29 cellular contexts compared by ENCODE assay signal in genomic region chr2:177530513-177531039, GRCh38.
DNase-seq lines count a peak whose midpoint lies in the region; ATAC-seq, FAIRE-seq and TF ChIP-seq lines count a peak whose summit lies in the region.
"Had no signal": no experiment of that assay in that cellular context is flagged by ENCODE, and none has a peak within 500 bp of the region (broad histone marks: within the 10 kb centered on the region; RNA-seq: fewer than 3 reads in every experiment).

No MANE protein-coding gene starts in this region.

- peaks cover 0 to 1% (median 0%) of the 10 kb centered on the region in 3 donors for H3K4me1 Mint-ChIP-seq in CD8-positive, alpha-beta memory T cell
- H3K4me1 Mint-ChIP-seq: stimulated activated effector memory CD8-positive, alpha-beta T cell treated with anti-CD3 and anti-CD28 coated beads, Interleukin-12 subunit alpha, Interleukin-12 subunit beta, amount 100 ng/mL, for 72 hours had no signal

- H3K4me1 ChIP-seq in GM12878 (ENCODE audit: control insufficient read depth, insufficient read depth, low read length) (no peaks in the 10 kb centered on the region), neuronal stem cell (ENCODE audit: control insufficient read depth in 2 of 2, insufficient read depth in 1 of 2, low read depth in 1 of 2, low read length in 2 of 2) (no peaks in the 10 kb centered on the region)
- no peaks in the 10 kb centered on the region for H3K4me1 ChIP-seq in CD8-positive, alpha-beta memory T cell (ENCODE audit: insufficient read depth, low read length)
- H3K4me1 ChIP-seq: BLaER1, gastroesophageal sphincter, SJSA1, suprapubic skin, vagina had no signal

- H3F3A ChIP-seq in neural cell (ENCODE audit: insufficient read depth, low read length, poor library complexity, severe bottlenecking), result no peaks in the 10 kb centered on the region

- H3K9me2 ChIP-seq in neural cell (ENCODE audit: insufficient read depth, low read length), result no peaks in the 10 kb centered on the region

- H3K9me3 ChIP-seq in GM12878 (replicated peaks; ENCODE audit: control insufficient read depth, insufficient read depth, low read length) (no peaks in the 10 kb centered on the region), neural cell (ENCODE audit: low read length) (no peaks in the 10 kb centered on the region), neuronal stem cell (replicated peaks in 1 of 2; ENCODE audit: control insufficient read depth in 2 of 2, insufficient read depth in 1 of 2, low read depth in 1 of 2, low read length in 2 of 2) (no peaks in the 10 kb centered on the region)
- no peaks in the 10 kb centered on the region for H3K9me3 ChIP-seq in CD8-positive, alpha-beta memory T cell (ENCODE audit: low read length)
- H3K9me3 ChIP-seq: BLaER1, gastroesophageal sphincter, ovary, SJSA1, suprapubic skin, vagina had no signal

- RAD21 ChIA-PET in GM12878 (lab: Charles Lee; ENCODE audit: unreplicated experiment), result interaction anchor here (1.6 kb wide), 1 partner anchor 11 kb away, joined by 3 read pairs; no protein-coding TSS in a partner anchor

- no peak overlapping the region for H3K4me3 Mint-ChIP-seq in CD8-positive, alpha-beta memory T cell
- H3K4me3 Mint-ChIP-seq: activated CD8-positive, alpha-beta T cell treated with anti-CD3 and anti-CD28 coated beads, Interleukin-2, amount 10 ng/mL, durations not matched to agents 7 days and 5 days; stimulated activated effector memory CD8-positive, alpha-beta T cell treated with anti-CD3 and anti-CD28 coated beads, Interleukin-12 subunit alpha, Interleukin-12 subunit beta, amount 100 ng/mL, for 72 hours had no signal

- H3K18ac ChIP-seq in neuronal stem cell (ENCODE audit: low read length), result no peak overlapping the region

- H3K27ac ChIP-seq in GM12878 (ENCODE audit: control insufficient read depth, insufficient read depth) (no peak overlapping the region), neural cell (ENCODE audit: low read length) (no peak overlapping the region), neuronal stem cell (replicated peaks; ENCODE audit: low read length) (no peak overlapping the region)
- no peak overlapping the region for H3K27ac ChIP-seq in CD8-positive, alpha-beta memory T cell (ENCODE audit: low read depth, low read length)
- H3K27ac ChIP-seq: BLaER1, dorsolateral prefrontal cortex, gastroesophageal sphincter, ovary, SJSA1, suprapubic skin, vagina had no signal

- H3K14ac ChIP-seq in neuronal stem cell (ENCODE audit: low read length), result no peak overlapping the region

- H4K20me1 ChIP-seq in GM12878 (ENCODE audit: control insufficient read depth, insufficient read depth) (no peaks in the 10 kb centered on the region), neural cell (ENCODE audit: insufficient read depth) (no peaks in the 10 kb centered on the region)
- H4K20me1 ChIP-seq: BLaER1 had no signal

- no peak overlapping the region for H2BK120ac ChIP-seq in neuronal stem cell (ENCODE audit: low read depth, low read length)

- ATAC-seq in GM12878, result no peak
- ATAC-seq: activated CD8-positive, alpha-beta T cell treated with anti-CD3 and anti-CD28 coated beads, Interleukin-2, amount 10 ng/mL, durations not matched to agents 7 days and 5 days; gastroesophageal sphincter; stimulated activated effector memory CD8-positive, alpha-beta T cell treated with anti-CD3 and anti-CD28 coated beads, Interleukin-12 subunit alpha, Interleukin-12 subunit beta, amount 100 ng/mL, for 72 hours had no signal

- no peak overlapping the region for H3K27ac Mint-ChIP-seq in CD8-positive, alpha-beta memory T cell
- H3K27ac Mint-ChIP-seq: activated CD8-positive, alpha-beta T cell treated with anti-CD3 and anti-CD28 coated beads, Interleukin-2, amount 10 ng/mL, durations not matched to agents 7 days and 5 days; stimulated activated effector memory CD8-positive, alpha-beta T cell treated with anti-CD3 and anti-CD28 coated beads, Interleukin-12 subunit alpha, Interleukin-12 subunit beta, amount 100 ng/mL, for 72 hours had no signal

- SMC1A ChIA-PET in GM12878 (lab: Charles Lee; ENCODE audit: uncharacterized antibody, unreplicated experiment), result interaction anchor here (1.1 to 4.5 kb wide), 3 partner anchors 8 to 19 kb away, joined by 3 to 19 read pairs (median 4); no protein-coding TSS in a partner anchor

- no peak overlapping the region for H3K4me3 ChIP-seq in GM12878
- no peak overlapping the region for H3K4me3 ChIP-seq in neural cell (ENCODE audit: low read length)
- no peak overlapping the region for H3K4me3 ChIP-seq in CD8-positive, alpha-beta memory T cell (ENCODE audit: low read length)
- no peak overlapping the region for H3K4me3 ChIP-seq in neuronal stem cell (ENCODE audit: low read length in 2 of 2)
- H3K4me3 ChIP-seq: BLaER1, dorsolateral prefrontal cortex, gastroesophageal sphincter, lung, ovary, SJSA1, suprapubic skin, vagina had no signal

- H3K79me1 ChIP-seq in neuronal stem cell (ENCODE audit: low read depth, low read length), result no peaks in the 10 kb centered on the region

- TF ChIP-seq EP300 in GM12878 (IDR thresholded peaks at IDR 0.05; ENCODE audit: borderline replicate concordance in 1 of 2, control insufficient read depth in 1 of 2, low read depth in 2 of 2, low read length in 2 of 2), result no peak
- TF ChIP-seq EP300 in neural cell (conservative IDR thresholded peaks at IDR 0.05; ENCODE audit: poor library complexity, severe bottlenecking), result no peak

- H2AFZ ChIP-seq in GM12878 (ENCODE audit: control insufficient read depth, low read depth, low read length), result no peak overlapping the region
- H2AFZ ChIP-seq in neural cell (ENCODE audit: low read depth, low read length), result no peak overlapping the region
- no peak overlapping the region for H2AFZ ChIP-seq in neuronal stem cell (ENCODE audit: low read length)

- H3K27me3 Mint-ChIP-seq in CD8-positive, alpha-beta memory T cell, result no peaks in the 10 kb centered on the region

- no peaks in the 10 kb centered on the region for H3K9me3 Mint-ChIP-seq in CD8-positive, alpha-beta memory T cell
- H3K9me3 Mint-ChIP-seq: stimulated activated effector memory CD8-positive, alpha-beta T cell treated with anti-CD3 and anti-CD28 coated beads, Interleukin-12 subunit alpha, Interleukin-12 subunit beta, amount 100 ng/mL, for 72 hours had no signal

- TF ChIP-seq RAD21 in GM12878 (IDR thresholded peaks at IDR 0.05; ENCODE audit: insufficient read depth, low read depth, low read length) (no peak), neural cell (conservative IDR thresholded peaks at IDR 0.05) (no peak)

- no peak for TF ChIP-seq POLR2A in GM12878 (IDR thresholded peaks at IDR 0.05; ENCODE audit: low read depth, low read length)

- in situ Hi-C loops in GM12878 (cut with MboI), result no loop called here

- H3K36me3 Mint-ChIP-seq in CD8-positive, alpha-beta memory T cell, result peaks cover 0 to 24% (median 10%) of the 10 kb centered on the region in 3 donors

- no peaks in the 10 kb centered on the region for H3K27me3 ChIP-seq in GM12878 (replicated peaks in 1 of 2; ENCODE audit: control insufficient read depth in 2 of 2, insufficient read depth in 2 of 2, low read length in 1 of 2)
- H3K27me3 ChIP-seq in neural cell (ENCODE audit: insufficient read depth, low read depth, low read length), result no peaks in the 10 kb centered on the region
- no peaks in the 10 kb centered on the region for H3K27me3 ChIP-seq in CD8-positive, alpha-beta memory T cell (ENCODE audit: insufficient read depth, low read length, poor library complexity, severe bottlenecking)
- no peaks in the 10 kb centered on the region for H3K27me3 ChIP-seq in neuronal stem cell (ENCODE audit: control insufficient read depth in 3 of 3, insufficient read depth in 3 of 3, low read depth in 1 of 3, low read length in 3 of 3)
- H3K27me3 ChIP-seq: BLaER1, dorsolateral prefrontal cortex, gastroesophageal sphincter, ovary, SJSA1, suprapubic skin, vagina had no signal

- H3K79me2 ChIP-seq in GM12878 (ENCODE audit: control insufficient read depth, insufficient read depth, low read length), result no peaks in the 10 kb centered on the region
- no peaks in the 10 kb centered on the region for H3K79me2 ChIP-seq in neural cell (replicated peaks; ENCODE audit: insufficient read depth, low read length)

- no peak overlapping the region for H3K23ac ChIP-seq in neuronal stem cell (ENCODE audit: low read depth, low read length, poor library complexity)

- H3K4me2 ChIP-seq in GM12878 (ENCODE audit: control insufficient read depth, insufficient read depth) (no peak overlapping the region), neural cell (ENCODE audit: low read length) (no peak overlapping the region), neuronal stem cell (ENCODE audit: insufficient read depth, low read length, poor library complexity, severe bottlenecking) (no peak overlapping the region)
- H3K4me2 ChIP-seq: BLaER1 had no signal

- POLR2A ChIA-PET in GM12878 (lab: Charles Lee), result interaction anchor here (0.6 kb wide), 1 partner anchor 35 kb away, joined by 4 read pairs; no protein-coding TSS in a partner anchor
- POLR2A ChIA-PET in CD8-positive, alpha-beta memory T cell (lab: Charles Lee), result no interaction called here

- no peak overlapping the region for H2BK5ac ChIP-seq in neuronal stem cell (ENCODE audit: low read length)

- intact Hi-C loops in GM12878 (cut with micrococcal nuclease; ENCODE audit: unreplicated experiment), result no loop called here

- H3K36me3 ChIP-seq in GM12878 (ENCODE audit: control insufficient read depth in 2 of 2, insufficient read depth in 2 of 2, low read length in 1 of 2), result no peaks in the 10 kb centered on the region; a peak in 1 of 4 replicates
- H3K36me3 ChIP-seq in neural cell (ENCODE audit: insufficient read depth, low read length), result no peaks in the 10 kb centered on the region
- H3K36me3 ChIP-seq in CD8-positive, alpha-beta memory T cell (ENCODE audit: insufficient read depth, low read length), result no peaks in the 10 kb centered on the region
- H3K36me3 ChIP-seq in neuronal stem cell (replicated peaks in 1 of 2; ENCODE audit: control insufficient read depth in 2 of 2, insufficient read depth in 2 of 2, low read length in 2 of 2), result peaks cover 0 to 15% of the 10 kb centered on the region in 2 donors
- H3K36me3 ChIP-seq: BLaER1, ovary, suprapubic skin, vagina had no signal

- CTCF ChIA-PET in GM12878 (lab: Yijun Ruan, JAX), result interaction anchor here (0.7 to 1.6 kb wide), 4 partner anchors 22 to 233 kb away, joined by 3 to 5 read pairs (median 4); a partner anchor contains a TSS
- CTCF ChIA-PET in CD8-positive, alpha-beta memory T cell (lab: Charles Lee), result no interaction called here

- no TSS peak for BruUV-seq in GM12878 (replicated peaks; lab: Mats Ljungman, UMichigan)

- no peak overlapping the region for H4K8ac ChIP-seq in neuronal stem cell (ENCODE audit: low read depth, low read length)

- 100% methylated on average over 1 of the region's 1 CpG for WGBS in GM12878 (ENCODE audit: insufficient coverage, insufficient replicate concordance, low lambda C conversion rate, missing lambda C conversion rate)
- no CpG with 5 or more reads among the region's 1 CpG for WGBS in neuronal stem cell (ENCODE audit: extremely low coverage in 2 of 2, insufficient read length in 2 of 2, insufficient replicate concordance in 1 of 2), 2 donors

- no peak overlapping the region for H2BK15ac ChIP-seq in neuronal stem cell (ENCODE audit: low read length)

- peak; percentile 41 for FAIRE-seq in GM12878 (lab: Jason Lieb, UNC)
- FAIRE-seq: D721Med, kidney, RCC 7860 had no signal

- H2BK12ac ChIP-seq in neuronal stem cell (ENCODE audit: low read length), result no peak overlapping the region

- DNase-seq in NCI-H2171 treated with DMSO at 0.1 percent for 48 hours (lab: John Stamatoyannopoulos, UW), result peak; percentile 43
- no peak for DNase-seq in NCI-H2171 (lab: John Stamatoyannopoulos, UW)
- DNase-seq in NCI-H2227 (lab: John Stamatoyannopoulos, UW; ENCODE audit: unreplicated experiment), result peak; percentile 88
- no peak for DNase-seq in GM12878 (ENCODE audit: low read depth, low spot score)
- DNase-seq in CD8-positive, alpha-beta memory T cell, result no peak
- no peak for DNase-seq in neuronal stem cell (ENCODE audit: low spot score)
- no peak for DNase-seq in nucleus accumbens (lab: John Stamatoyannopoulos, UW)
- DNase-seq: 8988T; activated CD8-positive, alpha-beta T cell treated with anti-CD3 and anti-CD28 coated beads, Interleukin-2, amount 10 ng/mL, durations not matched to agents 7 days and 5 days; activated naive CD4-positive, alpha-beta T cell treated with Interleukin-2 at 50 U/mL for 16 hours; activated T-cell treated with anti-CD3 and anti-CD28 coated beads, Interleukin-2, amount 50 U/mL, for 1 hour; amygdala; dorsolateral prefrontal cortex; GOT3; KBM-7; kidney; NK-92 treated with Interleukin-12 subunit alpha and Interleukin-12 subunit beta, amount 100 ng/mL, for 24 hours; ovary; T1000 had no signal

- H2AK5ac ChIP-seq in neuronal stem cell (ENCODE audit: low read depth, low read length), result no peak overlapping the region

- H3K9ac ChIP-seq in GM12878 (ENCODE audit: control insufficient read depth, insufficient read depth, low read length), result no peak overlapping the region
- H3K9ac ChIP-seq in neural cell (ENCODE audit: low read length), result no peak overlapping the region
- no peak overlapping the region for H3K9ac ChIP-seq in neuronal stem cell (ENCODE audit: low read depth, low read length, poor library complexity)
- H3K9ac ChIP-seq: BLaER1 had no signal

- no peak overlapping the region for H4K91ac ChIP-seq in neuronal stem cell (ENCODE audit: low read depth, low read length, poor library complexity)

- no peak overlapping the region for H3K4ac ChIP-seq in neuronal stem cell (ENCODE audit: low read length)

- TF ChIP-seq CTCF in GM12878 (IDR thresholded peaks at IDR 0.05 in 2 of 3, conservative IDR thresholded peaks at IDR 0.05 in 1 of 3; ENCODE audit: control insufficient read depth in 2 of 3, extremely low read depth in 1 of 3, insufficient read depth in 1 of 3, low read depth in 3 of 3, low read length in 3 of 3) (no peak), neural cell (IDR thresholded peaks at IDR 0.05; ENCODE audit: poor library complexity, severe bottlenecking) (no peak)

Comparison
In these comparisons a context has a peak if more than half of its experiments do, and no peak if none do; other contexts are left out.
1. DNase-seq: peak in NCI-H2171 treated with DMSO at 0.1 percent for 48 hours (single experiment) and NCI-H2227 (single experiment); none in NCI-H2171 (single experiment), GM12878 (single experiment), CD8-positive, alpha-beta memory T cell (0 of 5), neuronal stem cell (single experiment) and nucleus accumbens (0 of 56).